12 cellular contexts compared by ENCODE assay signal in genomic region chr1:248481686-248482579, GRCh38. TPM values are rescaled to one million over a fixed set of nuclear protein-coding genes. Genes with fewer than 3 reads are reported as not detected.
DNase-seq lines count a peak whose midpoint lies in the region; ATAC-seq and TF ChIP-seq lines count a peak whose summit lies in the region.
"Not testable (repeated sequence)": the region's sequence is repeated elsewhere in the genome, so short reads cannot be mapped to it uniquely, and the experiment has no call there.
"Had no signal": no experiment of that assay in that cellular context is flagged by ENCODE, and none has a peak within 500 bp of the region (broad histone marks: within the 10 kb centered on the region; RNA-seq: fewer than 3 reads in every experiment).

No MANE protein-coding gene starts in this region.

- peak overlapping the region; percentile 45 for H3K4me3 ChIP-seq in GM06990 (replicated peaks; ENCODE audit: low read depth, low read length)

- H3K27me3 Mint-ChIP-seq in activated naive CD4-positive, alpha-beta T cell treated with anti-CD3 and anti-CD28 coated beads for 36 hours (ENCODE audit: low read depth): not testable (repeated sequence)
- peaks cover 6 to 10% of the 10 kb centered on the region in 2 donors for H3K27me3 Mint-ChIP-seq in natural killer cell (ENCODE audit: low read depth in 2 of 2)

- ATAC-seq in GM18907 (IDR thresholded peaks at IDR 0.05; ENCODE audit: unreplicated experiment) (peak; percentile 89), GM21447 (IDR thresholded peaks at IDR 0.05; ENCODE audit: unreplicated experiment) (peak; percentile 86), HG02938 (IDR thresholded peaks at IDR 0.05; ENCODE audit: unreplicated experiment) (peak; percentile 90), HG03439 (IDR thresholded peaks at IDR 0.05; ENCODE audit: unreplicated experiment) (peak; percentile 90), natural killer cell (peak; percentile 36 to 78 (median 66))

- not testable (repeated sequence) for TF ChIP-seq CTCF in GM06990 (IDR thresholded peaks at IDR 0.05; ENCODE audit: insufficient read depth, low read length, poor library complexity, severe bottlenecking); natural killer cell (IDR thresholded peaks at IDR 0.05)

- H3K36me3 ChIP-seq in GM06990 (ENCODE audit: control insufficient read depth, insufficient read depth, low read length): not testable (repeated sequence)

- H3K9me3 Mint-ChIP-seq in activated naive CD4-positive, alpha-beta T cell treated with anti-CD3 and anti-CD28 coated beads for 36 hours; natural killer cell: not testable (repeated sequence)

- CTCF ChIA-PET in activated naive CD4-positive, alpha-beta T cell treated with anti-CD3 and anti-CD28 coated beads for 36 hours (lab: Charles Lee): not testable (repeated sequence)

- peak overlapping the region; percentile 79 for H3K4me3 Mint-ChIP-seq in activated naive CD4-positive, alpha-beta T cell treated with anti-CD3 and anti-CD28 coated beads for 36 hours
- peak overlapping the region; percentile 73 for H3K4me3 Mint-ChIP-seq in natural killer cell

- DNase-seq in GM06990 (ENCODE audit: extremely low read depth, insufficient read length) (peak; percentile 8), T follicular helper cell (ENCODE audit: low read depth) (peak; percentile 0)
- peak; percentile 37 for DNase-seq in activated naive CD4-positive, alpha-beta T cell treated with anti-CD3 and anti-CD28 coated beads for 36 hours
- DNase-seq in natural killer cell: not testable (repeated sequence)

- H3K36me3 Mint-ChIP-seq in activated naive CD4-positive, alpha-beta T cell treated with anti-CD3 and anti-CD28 coated beads for 36 hours (ENCODE audit: low read depth); natural killer cell: not testable (repeated sequence)

- not testable (repeated sequence) for H3K27me3 ChIP-seq in GM06990 (replicated peaks; ENCODE audit: control insufficient read depth, insufficient read depth, low read length)

- peak overlapping the region; percentile 93 for H3K27ac Mint-ChIP-seq in activated naive CD4-positive, alpha-beta T cell treated with anti-CD3 and anti-CD28 coated beads for 36 hours
- peak overlapping the region; percentile 34 to 79 for H3K27ac Mint-ChIP-seq in natural killer cell

- intact Hi-C loops in activated naive CD4-positive, alpha-beta T cell treated with anti-CD3 and anti-CD28 coated beads for 36 hours (cut with micrococcal nuclease): loop anchor here (2.0 to 5.0 kb wide), 3 partner anchors 131 to 575 kb away; partner anchors contain the start of gene SH3BP5L
- intact Hi-C loops in natural killer cell (cut with micrococcal nuclease): not testable (repeated sequence)

- H3K4me1 Mint-ChIP-seq in activated naive CD4-positive, alpha-beta T cell treated with anti-CD3 and anti-CD28 coated beads for 36 hours (ENCODE audit: low read depth): peaks cover 15% of the 10 kb centered on the region
- peaks cover 7 to 13% of the 10 kb centered on the region in 2 donors for H3K4me1 Mint-ChIP-seq in natural killer cell

RNA-seq across cellular contexts. Expression of gene OR2T5, which starts 6.5 kb away (rescaled TPM):
- total RNA-seq in activated naive CD4-positive, alpha-beta T cell treated with anti-CD3 and anti-CD28 coated beads for 36 hours: not detected
- not detected for total RNA-seq in natural killer cell
- total RNA-seq: IMR-90, left ventricle myocardium inferior, renal cortical epithelial cell, uterus had no signal

RNA-seq across cellular contexts. Expression of gene OR2T3, which starts 8.8 kb away (rescaled TPM):
- total RNA-seq in activated naive CD4-positive, alpha-beta T cell treated with anti-CD3 and anti-CD28 coated beads for 36 hours: not detected
- not detected for total RNA-seq in natural killer cell
- total RNA-seq: IMR-90, left ventricle myocardium inferior, renal cortical epithelial cell, uterus had no signal

RNA-seq across cellular contexts. Expression of gene OR2G6, which starts 25.9 kb away (rescaled TPM):
- total RNA-seq in activated naive CD4-positive, alpha-beta T cell treated with anti-CD3 and anti-CD28 coated beads for 36 hours: not detected
- total RNA-seq in natural killer cell: not detected
- total RNA-seq: IMR-90, left ventricle myocardium inferior, uterus had no signal

RNA-seq across cellular contexts. Expression of gene OR2T2, which starts 36.5 kb away (rescaled TPM):
- not detected for total RNA-seq in activated naive CD4-positive, alpha-beta T cell treated with anti-CD3 and anti-CD28 coated beads for 36 hours
- not detected for total RNA-seq in natural killer cell
- total RNA-seq: IMR-90, left ventricle myocardium inferior, renal cortical epithelial cell had no signal
